ENCODE assay signal across 1 cellular context in genomic region chr17:45128331-45128730, GRCh38.
TF ChIP-seq lines count a peak whose summit lies in the region.

No MANE protein-coding gene starts in this region.

TF ChIP-seq in A549, 52 proteins besides CTCF, POLR2A, EP300 and RAD21 (continued from another document):
- TF ChIP-seq MAZ (IDR thresholded peaks at IDR 0.05; ENCODE audit: borderline replicate concordance, low read depth, low read length) (no peak), FOSB (CRISPR knock-in tag; IDR thresholded peaks at IDR 0.05) (no peak), ZFP36 (IDR thresholded peaks at IDR 0.05; ENCODE audit: borderline replicate concordance, partially characterized antibody) (no peak), NR3C1 (IDR thresholded peaks at IDR 0.05) (no peak)
- TF ChIP-seq, protein P1, sequence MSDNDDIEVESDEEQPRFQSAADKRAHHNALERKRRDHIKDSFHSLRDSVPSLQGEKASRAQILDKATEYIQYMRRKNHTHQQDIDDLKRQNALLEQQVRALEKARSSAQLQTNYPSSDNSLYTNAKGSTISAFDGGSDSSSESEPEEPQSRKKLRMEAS (IDR thresholded peaks at IDR 0.05), result no peak
